16 cellular contexts compared by ENCODE assay signal in the genomic region with DNA sequence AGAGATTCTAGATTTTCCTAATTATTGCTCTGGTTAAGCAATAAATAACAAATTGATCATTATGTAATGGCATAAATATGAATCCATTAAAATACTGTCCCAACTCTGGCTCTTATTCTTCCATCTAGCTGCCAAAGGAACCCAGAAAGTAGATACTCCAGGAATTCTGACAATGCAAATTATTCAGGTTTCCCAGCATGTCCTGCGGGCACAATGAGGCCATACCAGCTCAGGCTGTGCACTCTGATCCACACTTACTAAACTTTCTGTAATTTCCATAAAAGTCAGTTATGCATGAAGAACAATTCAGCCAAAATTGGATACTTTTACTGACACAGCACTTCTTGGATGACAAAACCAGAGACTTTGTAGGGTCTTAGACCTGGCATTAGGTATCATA.
DNase-seq lines count a peak whose midpoint lies in the region; ATAC-seq and TF ChIP-seq lines count a peak whose summit lies in the region.
"Had no signal": no experiment of that assay in that cellular context is flagged by ENCODE, and none has a peak within 500 bp of the region (broad histone marks: within the 10 kb centered on the region; RNA-seq: fewer than 3 reads in every experiment).

No MANE protein-coding gene starts in this region.

- no peak overlapping the region for H2BK15ac ChIP-seq in IMR-90 (ENCODE audit: low read depth, low read length)

- no peak for TF ChIP-seq POLR2A in IMR-90 (IDR thresholded peaks at IDR 0.05; ENCODE audit: low read depth, low read length)

- no peaks in the 10 kb centered on the region for H4K20me1 ChIP-seq in IMR-90 (ENCODE audit: insufficient read depth, low read length)

- intact Hi-C loops in IMR-90 (cut with micrococcal nuclease) = no loop called here

- H3K4ac ChIP-seq in IMR-90 (ENCODE audit: low read depth, low read length) = no peak overlapping the region

- DNase-seq in EH (ENCODE audit: low read depth) (peak; percentile 3), IMR-90 (no peak), NCI-H226 (peak; percentile 79), DMS 273 treated with DMSO at 0.1 percent for 48 hours (lab: John Stamatoyannopoulos, UW) (no peak)
- DNase-seq: ACHN; BE2C; C1 segment of cervical spinal cord; Caco-2; CD4-positive, CD25-positive, alpha-beta regulatory T cell; DMS153; DMS79; H9; KBM-7 had no signal

- dilution Hi-C loops in IMR-90 (cut with HindIII; ENCODE audit: low sequenced_read_pairs, unreplicated experiment) = no loop called here

- H2AK9ac ChIP-seq in IMR-90 (replicated peaks; ENCODE audit: low read depth, low read length, poor library complexity) = no peak overlapping the region

- no peak overlapping the region for H3K27ac ChIP-seq in IMR-90 (ENCODE audit: insufficient read depth, low read length)

- ATAC-seq in IMR-90 (ENCODE audit: low read depth) = no peak
- ATAC-seq in HG03175 (IDR thresholded peaks at IDR 0.05; ENCODE audit: unreplicated experiment) = no peak
- no peak for ATAC-seq in SK-N-SH treated with all-trans-retinoic acid at 6 μM for 48 hours
- ATAC-seq: GM12878 had no signal

- POLR2A ChIA-PET in IMR-90 (lab: Charles Lee; ENCODE audit: unreplicated experiment) = no interaction called here

- CTCF ChIA-PET in IMR-90 (lab: Yijun Ruan, JAX) = no interaction called here

- H3K4me3 ChIP-seq in IMR-90 (ENCODE audit: insufficient read depth, low read depth, low read length) = no peak overlapping the region
- H3K4me3 ChIP-seq: GM12878 had no signal

- no peak overlapping the region for H2BK20ac ChIP-seq in IMR-90 (ENCODE audit: low read depth, low read length)

- BruUV-seq in IMR-90 (replicated peaks; lab: Mats Ljungman, UMichigan) = no TSS peak

- H3K14ac ChIP-seq in IMR-90 (replicated peaks; ENCODE audit: low read depth, low read length) = no peak overlapping the region

- WGBS in IMR-90 (ENCODE audit: extremely low coverage in 2 of 2, insufficient read length in 1 of 2), 2 experiments = 56% methylated on average over 1 of the region's 1 CpG; no CpG with 5 or more reads in 1 of the 2 experiments

- H3K27me3 ChIP-seq in IMR-90 (ENCODE audit: control insufficient read depth, insufficient read depth, low read length) = no peaks in the 10 kb centered on the region
- H3K27me3 ChIP-seq: BE2C had no signal

- no peak overlapping the region for H3K18ac ChIP-seq in IMR-90 (ENCODE audit: low read depth, low read length)

- H4K91ac ChIP-seq in IMR-90 (ENCODE audit: insufficient read depth, low read depth, low read length) = no peak overlapping the region

- H3K56ac ChIP-seq in IMR-90 (ENCODE audit: extremely low read depth, insufficient read depth, low read length) = no peak overlapping the region

- no peak overlapping the region for H3K9ac ChIP-seq in IMR-90 (ENCODE audit: low read depth, low read length)

- TF ChIP-seq RAD21 in IMR-90 (IDR thresholded peaks at IDR 0.05; ENCODE audit: low read length) = no peak

- H3K9me1 ChIP-seq in IMR-90 (ENCODE audit: insufficient read depth, low read length) = no peaks in the 10 kb centered on the region

- H2BK120ac ChIP-seq in IMR-90 (ENCODE audit: low read depth, low read length) = no peak overlapping the region

- H2BK5ac ChIP-seq in IMR-90 (ENCODE audit: low read depth, low read length, poor library complexity, severe bottlenecking) = no peak overlapping the region

- no peaks in the 10 kb centered on the region for H3K36me3 ChIP-seq in IMR-90 (ENCODE audit: control insufficient read depth, insufficient read depth, low read length)
- H3K36me3 ChIP-seq: BE2C had no signal

- no peak overlapping the region for H3K23ac ChIP-seq in IMR-90 (ENCODE audit: low read depth, low read length)

- H2AFZ ChIP-seq in IMR-90 (replicated peaks; ENCODE audit: low read length, poor library complexity) = no peak overlapping the region

- in situ Hi-C loops in IMR-90 (cut with MboI; ENCODE audit: low sequenced_read_pairs) = no loop called here

- no peak for TF ChIP-seq CTCF in IMR-90 (conservative IDR thresholded peaks at IDR 0.05; ENCODE audit: low read depth, low read length)

- H3K4me1 ChIP-seq in IMR-90 (ENCODE audit: control insufficient read depth, insufficient read depth, low read length) = no peaks in the 10 kb centered on the region
- H3K4me1 ChIP-seq: BE2C, Caco-2 had no signal

- no peaks in the 10 kb centered on the region for H3K9me3 ChIP-seq in IMR-90 (ENCODE audit: control insufficient read depth, insufficient read depth, low read length)
- H3K9me3 ChIP-seq: BE2C, Caco-2 had no signal

- H3K4me2 ChIP-seq in IMR-90 (ENCODE audit: low read depth, low read length) = no peak overlapping the region

- no peak overlapping the region for H2AK5ac ChIP-seq in IMR-90 (ENCODE audit: low read depth, low read length)

- no peak overlapping the region for H4K5ac ChIP-seq in IMR-90 (ENCODE audit: low read depth, low read length)

- H3K79me1 ChIP-seq in IMR-90 (ENCODE audit: low read depth in 1 of 2, low read length in 2 of 2) = no peaks in the 10 kb centered on the region

- no peak overlapping the region for H4K8ac ChIP-seq in IMR-90 (ENCODE audit: low read depth in 2 of 2, low read length in 2 of 2)

TF ChIP-seq in IMR-90, 13 proteins besides CTCF, POLR2A, EP300 and RAD21:
- TF ChIP-seq MAFK (IDR thresholded peaks at IDR 0.05; ENCODE audit: low read depth, low read length) = 0 out of 2 replicates have a peak, but pooled peaks have one; percentile 26
- no peak for TF ChIP-seq CEBPB (IDR thresholded peaks at IDR 0.05; ENCODE audit: low read depth, low read length)
TF ChIP-seq in IMR-90: peak in this region for 1.

TF ChIP-seq in SK-N-SH treated with all-trans-retinoic acid at 6 μM for 48 hours, 23 proteins besides CTCF, POLR2A, EP300 and RAD21:
- no peak for TF ChIP-seq CREB5 (CRISPR knock-in tag; IDR thresholded peaks at IDR 0.05; ENCODE audit: low read depth)
- TF ChIP-seq BACH2 (CRISPR knock-in tag; IDR thresholded peaks at IDR 0.05; ENCODE audit: borderline replicate concordance) = no peak
- no peak for TF ChIP-seq ZFP3 (CRISPR knock-in tag; IDR thresholded peaks at IDR 0.05)
- TF ChIP-seq PPARA (CRISPR knock-in tag; IDR thresholded peaks at IDR 0.05; ENCODE audit: borderline replicate concordance) = no peak
- TF ChIP-seq CSDC2 (CRISPR knock-in tag; IDR thresholded peaks at IDR 0.05) = no peak
- TF ChIP-seq, protein P1, sequence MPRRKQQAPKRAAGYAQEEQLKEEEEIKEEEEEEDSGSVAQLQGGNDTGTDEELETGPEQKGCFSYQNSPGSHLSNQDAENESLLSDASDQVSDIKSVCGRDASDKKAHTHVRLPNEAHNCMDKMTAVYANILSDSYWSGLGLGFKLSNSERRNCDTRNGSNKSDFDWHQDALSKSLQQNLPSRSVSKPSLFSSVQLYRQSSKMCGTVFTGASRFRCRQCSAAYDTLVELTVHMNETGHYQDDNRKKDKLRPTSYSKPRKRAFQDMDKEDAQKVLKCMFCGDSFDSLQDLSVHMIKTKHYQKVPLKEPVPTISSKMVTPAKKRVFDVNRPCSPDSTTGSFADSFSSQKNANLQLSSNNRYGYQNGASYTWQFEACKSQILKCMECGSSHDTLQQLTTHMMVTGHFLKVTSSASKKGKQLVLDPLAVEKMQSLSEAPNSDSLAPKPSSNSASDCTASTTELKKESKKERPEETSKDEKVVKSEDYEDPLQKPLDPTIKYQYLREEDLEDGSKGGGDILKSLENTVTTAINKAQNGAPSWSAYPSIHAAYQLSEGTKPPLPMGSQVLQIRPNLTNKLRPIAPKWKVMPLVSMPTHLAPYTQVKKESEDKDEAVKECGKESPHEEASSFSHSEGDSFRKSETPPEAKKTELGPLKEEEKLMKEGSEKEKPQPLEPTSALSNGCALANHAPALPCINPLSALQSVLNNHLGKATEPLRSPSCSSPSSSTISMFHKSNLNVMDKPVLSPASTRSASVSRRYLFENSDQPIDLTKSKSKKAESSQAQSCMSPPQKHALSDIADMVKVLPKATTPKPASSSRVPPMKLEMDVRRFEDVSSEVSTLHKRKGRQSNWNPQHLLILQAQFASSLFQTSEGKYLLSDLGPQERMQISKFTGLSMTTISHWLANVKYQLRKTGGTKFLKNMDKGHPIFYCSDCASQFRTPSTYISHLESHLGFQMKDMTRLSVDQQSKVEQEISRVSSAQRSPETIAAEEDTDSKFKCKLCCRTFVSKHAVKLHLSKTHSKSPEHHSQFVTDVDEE (CRISPR knock-in tag; IDR thresholded peaks at IDR 0.05) = no peak
- TF ChIP-seq, protein P2, sequence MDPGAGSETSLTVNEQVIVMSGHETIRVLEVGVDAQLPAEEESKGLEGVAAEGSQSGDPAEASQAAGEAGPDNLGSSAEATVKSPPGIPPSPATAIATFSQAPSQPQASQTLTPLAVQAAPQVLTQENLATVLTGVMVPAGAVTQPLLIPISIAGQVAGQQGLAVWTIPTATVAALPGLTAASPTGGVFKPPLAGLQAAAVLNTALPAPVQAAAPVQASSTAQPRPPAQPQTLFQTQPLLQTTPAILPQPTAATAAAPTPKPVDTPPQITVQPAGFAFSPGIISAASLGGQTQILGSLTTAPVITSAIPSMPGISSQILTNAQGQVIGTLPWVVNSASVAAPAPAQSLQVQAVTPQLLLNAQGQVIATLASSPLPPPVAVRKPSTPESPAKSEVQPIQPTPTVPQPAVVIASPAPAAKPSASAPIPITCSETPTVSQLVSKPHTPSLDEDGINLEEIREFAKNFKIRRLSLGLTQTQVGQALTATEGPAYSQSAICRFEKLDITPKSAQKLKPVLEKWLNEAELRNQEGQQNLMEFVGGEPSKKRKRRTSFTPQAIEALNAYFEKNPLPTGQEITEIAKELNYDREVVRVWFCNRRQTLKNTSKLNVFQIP (CRISPR knock-in tag; IDR thresholded peaks at IDR 0.05; ENCODE audit: borderline replicate concordance, low read depth) = no peak
- TF ChIP-seq ISL1 (CRISPR knock-in tag; IDR thresholded peaks at IDR 0.05) = no peak
- no peak for TF ChIP-seq TCF4 (CRISPR knock-in tag; IDR thresholded peaks at IDR 0.05; ENCODE audit: borderline replicate concordance)
- TF ChIP-seq ESRRG (CRISPR knock-in tag; IDR thresholded peaks at IDR 0.05) = no peak
- TF ChIP-seq ZC3H10 (CRISPR knock-in tag; IDR thresholded peaks at IDR 0.05) = no peak
- TF ChIP-seq GLIS3 (CRISPR knock-in tag; IDR thresholded peaks at IDR 0.05) = no peak
- no peak for TF ChIP-seq ZNF565 (CRISPR knock-in tag; conservative IDR thresholded peaks at IDR 0.05; ENCODE audit: low read depth)
- TF ChIP-seq ARNTL (CRISPR knock-in tag; IDR thresholded peaks at IDR 0.05; ENCODE audit: borderline replicate concordance, low read depth) = no peak
- TF ChIP-seq ZNF70 (CRISPR knock-in tag; IDR thresholded peaks at IDR 0.05) = no peak

Comparison
In these comparisons a context has a peak if more than half of its experiments do, and no peak if none do; other contexts are left out.
1. DNase-seq: peak in EH (single experiment) and NCI-H226 (single experiment); none in IMR-90 (single experiment) and DMS 273 treated with DMSO at 0.1 percent for 48 hours (single experiment).